In genomic region chr15:80991446-80991845, GRCh38 we compare ENCODE assay signal across 2 cellular contexts.
A peak's percentile ranks its signal among the peaks of the same experiment; 100 is the strongest.
TF ChIP-seq lines count a peak whose summit lies in the region.

No MANE protein-coding gene starts in this region.

TF ChIP-seq in HepG2, 621 proteins besides CTCF, POLR2A, EP300 and RAD21:
- TF ChIP-seq, protein P1, sequence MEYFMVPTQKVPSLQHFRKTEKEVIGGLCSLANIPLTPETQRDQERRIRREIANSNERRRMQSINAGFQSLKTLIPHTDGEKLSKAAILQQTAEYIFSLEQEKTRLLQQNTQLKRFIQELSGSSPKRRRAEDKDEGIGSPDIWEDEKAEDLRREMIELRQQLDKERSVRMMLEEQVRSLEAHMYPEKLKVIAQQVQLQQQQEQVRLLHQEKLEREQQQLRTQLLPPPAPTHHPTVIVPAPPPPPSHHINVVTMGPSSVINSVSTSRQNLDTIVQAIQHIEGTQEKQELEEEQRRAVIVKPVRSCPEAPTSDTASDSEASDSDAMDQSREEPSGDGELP (IDR thresholded peaks at IDR 0.05; ENCODE audit: borderline replicate concordance, low read depth): peak; percentile 52; the same call in 1 of the 2 replicates
- TF ChIP-seq ZNF558 (CRISPR knock-in tag; IDR thresholded peaks at IDR 0.05; ENCODE audit: borderline replicate concordance): no peak

TF ChIP-seq in WTC11, 78 proteins besides CTCF, POLR2A, EP300 and RAD21:
- TF ChIP-seq ZNF317 (CRISPR knock-in tag; IDR thresholded peaks at IDR 0.05; ENCODE audit: borderline replicate concordance, low read depth) (no peak), GTF2I (CRISPR knock-in tag; conservative IDR thresholded peaks at IDR 0.05) (no peak), TP53 (CRISPR knock-in tag; IDR thresholded peaks at IDR 0.05) (no peak), ZNF138 (CRISPR knock-in tag; conservative IDR thresholded peaks at IDR 0.05) (no peak), MLX (CRISPR knock-in tag; IDR thresholded peaks at IDR 0.05) (no peak), CBFB (CRISPR knock-in tag; IDR thresholded peaks at IDR 0.05; ENCODE audit: low read depth) (no peak), TCF7 (CRISPR knock-in tag; IDR thresholded peaks at IDR 0.05; ENCODE audit: low read depth) (no peak), ZNF232 (CRISPR knock-in tag; IDR thresholded peaks at IDR 0.05) (no peak), NFYB (CRISPR knock-in tag; conservative IDR thresholded peaks at IDR 0.05; ENCODE audit: low read depth) (no peak), FOXK1 (CRISPR knock-in tag; IDR thresholded peaks at IDR 0.05) (no peak)
- TF ChIP-seq, protein P2, sequence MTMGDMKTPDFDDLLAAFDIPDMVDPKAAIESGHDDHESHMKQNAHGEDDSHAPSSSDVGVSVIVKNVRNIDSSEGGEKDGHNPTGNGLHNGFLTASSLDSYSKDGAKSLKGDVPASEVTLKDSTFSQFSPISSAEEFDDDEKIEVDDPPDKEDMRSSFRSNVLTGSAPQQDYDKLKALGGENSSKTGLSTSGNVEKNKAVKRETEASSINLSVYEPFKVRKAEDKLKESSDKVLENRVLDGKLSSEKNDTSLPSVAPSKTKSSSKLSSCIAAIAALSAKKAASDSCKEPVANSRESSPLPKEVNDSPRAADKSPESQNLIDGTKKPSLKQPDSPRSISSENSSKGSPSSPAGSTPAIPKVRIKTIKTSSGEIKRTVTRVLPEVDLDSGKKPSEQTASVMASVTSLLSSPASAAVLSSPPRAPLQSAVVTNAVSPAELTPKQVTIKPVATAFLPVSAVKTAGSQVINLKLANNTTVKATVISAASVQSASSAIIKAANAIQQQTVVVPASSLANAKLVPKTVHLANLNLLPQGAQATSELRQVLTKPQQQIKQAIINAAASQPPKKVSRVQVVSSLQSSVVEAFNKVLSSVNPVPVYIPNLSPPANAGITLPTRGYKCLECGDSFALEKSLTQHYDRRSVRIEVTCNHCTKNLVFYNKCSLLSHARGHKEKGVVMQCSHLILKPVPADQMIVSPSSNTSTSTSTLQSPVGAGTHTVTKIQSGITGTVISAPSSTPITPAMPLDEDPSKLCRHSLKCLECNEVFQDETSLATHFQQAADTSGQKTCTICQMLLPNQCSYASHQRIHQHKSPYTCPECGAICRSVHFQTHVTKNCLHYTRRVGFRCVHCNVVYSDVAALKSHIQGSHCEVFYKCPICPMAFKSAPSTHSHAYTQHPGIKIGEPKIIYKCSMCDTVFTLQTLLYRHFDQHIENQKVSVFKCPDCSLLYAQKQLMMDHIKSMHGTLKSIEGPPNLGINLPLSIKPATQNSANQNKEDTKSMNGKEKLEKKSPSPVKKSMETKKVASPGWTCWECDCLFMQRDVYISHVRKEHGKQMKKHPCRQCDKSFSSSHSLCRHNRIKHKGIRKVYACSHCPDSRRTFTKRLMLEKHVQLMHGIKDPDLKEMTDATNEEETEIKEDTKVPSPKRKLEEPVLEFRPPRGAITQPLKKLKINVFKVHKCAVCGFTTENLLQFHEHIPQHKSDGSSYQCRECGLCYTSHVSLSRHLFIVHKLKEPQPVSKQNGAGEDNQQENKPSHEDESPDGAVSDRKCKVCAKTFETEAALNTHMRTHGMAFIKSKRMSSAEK (CRISPR knock-in tag; IDR thresholded peaks at IDR 0.05; ENCODE audit: borderline replicate concordance): no peak
- TF ChIP-seq, protein P3, sequence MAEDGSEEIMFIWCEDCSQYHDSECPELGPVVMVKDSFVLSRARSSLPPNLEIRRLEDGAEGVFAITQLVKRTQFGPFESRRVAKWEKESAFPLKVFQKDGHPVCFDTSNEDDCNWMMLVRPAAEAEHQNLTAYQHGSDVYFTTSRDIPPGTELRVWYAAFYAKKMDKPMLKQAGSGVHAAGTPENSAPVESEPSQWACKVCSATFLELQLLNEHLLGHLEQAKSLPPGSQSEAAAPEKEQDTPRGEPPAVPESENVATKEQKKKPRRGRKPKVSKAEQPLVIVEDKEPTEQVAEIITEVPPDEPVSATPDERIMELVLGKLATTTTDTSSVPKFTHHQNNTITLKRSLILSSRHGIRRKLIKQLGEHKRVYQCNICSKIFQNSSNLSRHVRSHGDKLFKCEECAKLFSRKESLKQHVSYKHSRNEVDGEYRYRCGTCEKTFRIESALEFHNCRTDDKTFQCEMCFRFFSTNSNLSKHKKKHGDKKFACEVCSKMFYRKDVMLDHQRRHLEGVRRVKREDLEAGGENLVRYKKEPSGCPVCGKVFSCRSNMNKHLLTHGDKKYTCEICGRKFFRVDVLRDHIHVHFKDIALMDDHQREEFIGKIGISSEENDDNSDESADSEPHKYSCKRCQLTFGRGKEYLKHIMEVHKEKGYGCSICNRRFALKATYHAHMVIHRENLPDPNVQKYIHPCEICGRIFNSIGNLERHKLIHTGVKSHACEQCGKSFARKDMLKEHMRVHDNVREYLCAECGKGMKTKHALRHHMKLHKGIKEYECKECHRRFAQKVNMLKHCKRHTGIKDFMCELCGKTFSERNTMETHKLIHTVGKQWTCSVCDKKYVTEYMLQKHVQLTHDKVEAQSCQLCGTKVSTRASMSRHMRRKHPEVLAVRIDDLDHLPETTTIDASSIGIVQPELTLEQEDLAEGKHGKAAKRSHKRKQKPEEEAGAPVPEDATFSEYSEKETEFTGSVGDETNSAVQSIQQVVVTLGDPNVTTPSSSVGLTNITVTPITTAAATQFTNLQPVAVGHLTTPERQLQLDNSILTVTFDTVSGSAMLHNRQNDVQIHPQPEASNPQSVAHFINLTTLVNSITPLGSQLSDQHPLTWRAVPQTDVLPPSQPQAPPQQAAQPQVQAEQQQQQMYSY (CRISPR knock-in tag; IDR thresholded peaks at IDR 0.05): no peak
